ENCODE assay signal across 19 cellular contexts in genomic region chr7:29109815-29110385, GRCh38. TPM values are rescaled to one million over a fixed set of nuclear protein-coding genes. Genes with fewer than 3 reads are reported as not detected.
A peak's percentile ranks its signal among the peaks of the same experiment; 100 is the strongest.
DNase-seq lines count a peak whose midpoint lies in the region; ATAC-seq, FAIRE-seq and TF ChIP-seq lines count a peak whose summit lies in the region.
"Had no signal": no experiment of that assay in that cellular context is flagged by ENCODE, and none has a peak within 500 bp of the region (broad histone marks: within the 10 kb centered on the region; RNA-seq: fewer than 3 reads in every experiment).

No MANE protein-coding gene starts in this region.

- no peaks in the 10 kb centered on the region for H3K79me2 ChIP-seq in parathyroid adenoma

- no peaks in the 10 kb centered on the region for H3K9me3 Mint-ChIP-seq in activated CD8-positive, alpha-beta T cell treated with anti-CD3 and anti-CD28 coated beads for 36 hours
- H3K9me3 Mint-ChIP-seq: activated naive CD4-positive, alpha-beta T cell treated with anti-CD3 and anti-CD28 coated beads for 36 hours had no signal

- H3K4me3 Mint-ChIP-seq in activated CD8-positive, alpha-beta T cell treated with anti-CD3 and anti-CD28 coated beads for 36 hours: no peak overlapping the region
- H3K4me3 Mint-ChIP-seq: activated CD8-positive, alpha-beta memory T cell treated with anti-CD3 and anti-CD28 coated beads, Interleukin-2, amount 10 ng/mL, durations not matched to agents 7 days and 5 days; activated naive CD4-positive, alpha-beta T cell treated with anti-CD3 and anti-CD28 coated beads for 36 hours; H9; memory B cell; stimulated activated memory B cell treated with anti-CD40 and anti-IgM and Interleukin-4, amounts not matched to agents 10 μg/mL and 1 μg/mL and 100 μg/mL, for 72 hours had no signal

- H3K9ac ChIP-seq in parathyroid adenoma: no peak overlapping the region

- in situ Hi-C loops in Caki2 (cut with HindIII; ENCODE audit: low pct_unique_long_range_greater_than_20kb, low sequenced_read_pairs): no loop called here

- no peak for ATAC-seq in activated CD8-positive, alpha-beta T cell treated with anti-CD3 and anti-CD28 coated beads for 36 hours
- ATAC-seq in GM21825 (IDR thresholded peaks at IDR 0.05; ENCODE audit: unreplicated experiment) (no peak), HG03095 (IDR thresholded peaks at IDR 0.05; ENCODE audit: unreplicated experiment) (no peak)
- ATAC-seq: activated CD8-positive, alpha-beta memory T cell treated with anti-CD3 and anti-CD28 coated beads, Interleukin-2, amount 10 ng/mL, durations not matched to agents 7 days and 5 days; body of pancreas; GM12878; stimulated activated memory B cell treated with anti-CD40 and anti-IgM and Interleukin-4, amounts not matched to agents 10 μg/mL and 1 μg/mL and 100 μg/mL, for 72 hours had no signal

- FAIRE-seq in bronchial epithelial cell (lab: Jason Lieb, UNC): no peak
- FAIRE-seq: small intestine had no signal

- H3K4me3 ChIP-seq in bronchial epithelial cell (ENCODE audit: low read depth, low read length) (no peak overlapping the region), parathyroid adenoma (ENCODE audit: low read depth, low read length) (no peak overlapping the region)
- H3K4me3 ChIP-seq: body of pancreas, GM12878 had no signal

- TF ChIP-seq CTCF in bronchial epithelial cell (IDR thresholded peaks at IDR 0.05; ENCODE audit: insufficient read depth, low read length, severe bottlenecking): no peak
- TF ChIP-seq CTCF in parathyroid adenoma (IDR thresholded peaks at IDR 0.05): no peak
- no peak for TF ChIP-seq CTCF in activated CD8-positive, alpha-beta T cell treated with anti-CD3 and anti-CD28 coated beads for 36 hours (IDR thresholded peaks at IDR 0.05)

- POLR2A ChIA-PET in activated CD8-positive, alpha-beta T cell treated with anti-CD3 and anti-CD28 coated beads for 36 hours (lab: Charles Lee): no interaction called here

- peak overlapping the region; percentile 14 for H2AFZ ChIP-seq in parathyroid adenoma

- DNase-seq in Caki2 (ENCODE audit: low read depth): peak; percentile 58
- DNase-seq in NOMO-1 (lab: John Stamatoyannopoulos, UW; ENCODE audit: unreplicated experiment in 2 of 2): peak; percentile 36 to 81
- peak; percentile 64 for DNase-seq in bronchial epithelial cell (ENCODE audit: low read depth)
- DNase-seq in activated CD8-positive, alpha-beta T cell treated with anti-CD3 and anti-CD28 coated beads for 36 hours: no peak
- DNase-seq: activated CD8-positive, alpha-beta memory T cell treated with anti-CD3 and anti-CD28 coated beads, Interleukin-2, amount 10 ng/mL, durations not matched to agents 7 days and 5 days; activated naive CD4-positive, alpha-beta T cell treated with anti-CD3 and anti-CD28 coated beads for 36 hours; BE2C; H9; hippocampal formation; IMR-90; NCI-H1105 treated with DMSO at 0.1 percent for 48 hours; small intestine had no signal

- H3K27me3 ChIP-seq in bronchial epithelial cell (ENCODE audit: control insufficient read depth, insufficient read depth, low read length) (no peaks in the 10 kb centered on the region), parathyroid adenoma (ENCODE audit: control insufficient read depth, insufficient read depth, low read length) (no peaks in the 10 kb centered on the region)
- H3K27me3 ChIP-seq: body of pancreas had no signal

- peaks cover 4% of the 10 kb centered on the region for H3K27me3 Mint-ChIP-seq in activated CD8-positive, alpha-beta T cell treated with anti-CD3 and anti-CD28 coated beads for 36 hours

- CTCF ChIA-PET in activated CD8-positive, alpha-beta T cell treated with anti-CD3 and anti-CD28 coated beads for 36 hours (lab: Charles Lee): interaction anchor here (1.0 to 16.3 kb wide), 2 partner anchors 80 to 186 kb away, joined by 3 to 331 read pairs; no protein-coding TSS in a partner anchor

- H3K27ac ChIP-seq in parathyroid adenoma: no peak overlapping the region

- intact Hi-C loops in activated CD8-positive, alpha-beta T cell treated with anti-CD3 and anti-CD28 coated beads for 36 hours (cut with micrococcal nuclease): loop anchor here (5.0 to 10.0 kb wide), 2 partner anchors 155 to 297 kb away; partner anchors contain the start of gene TRIL

- H3K36me3 ChIP-seq in bronchial epithelial cell (ENCODE audit: control insufficient read depth, insufficient read depth, low read length): no peaks in the 10 kb centered on the region
- no peaks in the 10 kb centered on the region for H3K36me3 ChIP-seq in parathyroid adenoma (ENCODE audit: control insufficient read depth, insufficient read depth, low read length)
- H3K36me3 ChIP-seq: BE2C had no signal

- no peak overlapping the region for H3K27ac Mint-ChIP-seq in activated CD8-positive, alpha-beta T cell treated with anti-CD3 and anti-CD28 coated beads for 36 hours
- H3K27ac Mint-ChIP-seq: activated CD8-positive, alpha-beta memory T cell treated with anti-CD3 and anti-CD28 coated beads, Interleukin-2, amount 10 ng/mL, durations not matched to agents 7 days and 5 days; activated naive CD4-positive, alpha-beta T cell treated with anti-CD3 and anti-CD28 coated beads for 36 hours; H9; memory B cell; stimulated activated memory B cell treated with anti-CD40 and anti-IgM and Interleukin-4, amounts not matched to agents 10 μg/mL and 1 μg/mL and 100 μg/mL, for 72 hours had no signal

- peaks cover 42% of the 10 kb centered on the region for H3K4me1 ChIP-seq in parathyroid adenoma
- H3K4me1 ChIP-seq: BE2C, body of pancreas had no signal

- no peaks in the 10 kb centered on the region for H3K36me3 Mint-ChIP-seq in activated CD8-positive, alpha-beta T cell treated with anti-CD3 and anti-CD28 coated beads for 36 hours (ENCODE audit: low read depth)
- H3K36me3 Mint-ChIP-seq: activated CD8-positive, alpha-beta memory T cell treated with anti-CD3 and anti-CD28 coated beads, Interleukin-2, amount 10 ng/mL, durations not matched to agents 7 days and 5 days; memory B cell; stimulated activated memory B cell treated with anti-CD40 and anti-IgM and Interleukin-4, amounts not matched to agents 10 μg/mL and 1 μg/mL and 100 μg/mL, for 72 hours had no signal

- no peak overlapping the region for H3K4me2 ChIP-seq in parathyroid adenoma (ENCODE audit: low read length)

- H3K9me3 ChIP-seq in parathyroid adenoma (ENCODE audit: control insufficient read depth, low read length): no peaks in the 10 kb centered on the region
- H3K9me3 ChIP-seq: BE2C, body of pancreas had no signal

- peaks cover 11% of the 10 kb centered on the region for H3K4me1 Mint-ChIP-seq in activated CD8-positive, alpha-beta T cell treated with anti-CD3 and anti-CD28 coated beads for 36 hours (ENCODE audit: low read depth)

RNA-seq across cellular contexts. Expression of gene CPVL, which starts 36.4 kb away (rescaled TPM):
- not detected in 2 replicates for total RNA-seq in Caki2 (2014; rRNA removed; shearing (Covaris generic); ENCODE audit: low replicate concordance)
- total RNA-seq in bronchial epithelial cell: not detected in 2 replicates
- total RNA-seq in activated CD8-positive, alpha-beta T cell treated with anti-CD3 and anti-CD28 coated beads for 36 hours: not detected
- total RNA-seq: activated naive CD4-positive, alpha-beta T cell treated with anti-CD3 and anti-CD28 coated beads for 36 hours; IMR-90 had no signal
